ENCODE assay signal across 8 cellular contexts in the genomic region with DNA sequence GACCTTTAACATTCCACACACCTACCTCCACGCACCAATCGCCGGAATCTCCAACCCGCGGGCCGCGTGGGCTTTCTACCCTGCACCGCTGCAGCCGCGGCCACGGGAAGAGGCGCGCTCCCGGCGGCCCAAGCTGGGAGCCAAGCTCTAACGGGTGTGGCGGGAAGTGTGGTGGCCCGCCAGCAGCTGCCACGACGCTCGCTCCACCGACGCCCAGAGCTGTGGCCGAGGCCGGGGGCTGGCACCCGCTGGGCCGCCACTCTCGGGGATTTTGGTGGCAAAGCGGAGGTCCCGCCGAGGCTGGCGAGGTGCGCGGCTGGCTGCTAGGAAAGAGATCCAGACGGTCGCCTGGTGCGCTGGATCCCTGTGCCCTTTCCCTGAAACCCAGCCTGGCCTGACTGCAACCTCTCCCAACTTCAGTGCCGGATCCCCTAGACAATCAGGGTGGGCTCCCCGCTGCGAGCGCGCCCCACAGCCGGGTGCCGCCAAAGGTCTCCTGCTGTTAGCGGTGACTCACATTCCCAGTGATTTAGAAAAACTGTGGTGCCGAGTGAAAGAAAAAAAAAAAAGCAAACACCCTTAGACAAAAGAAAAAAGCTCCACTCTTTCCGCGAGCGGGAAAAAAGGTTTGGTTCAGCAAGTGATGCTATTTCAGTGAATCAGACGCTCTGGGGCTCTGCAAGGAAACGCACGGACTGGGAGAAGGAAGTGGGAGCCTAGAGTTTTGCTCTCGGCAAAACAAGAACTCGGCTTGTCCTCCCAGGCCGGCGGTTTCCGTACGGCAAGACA. TPM values are rescaled to one million over a fixed set of nuclear protein-coding genes. Genes with fewer than 3 reads are reported as not detected.
DNase-seq lines count a peak whose midpoint lies in the region; ATAC-seq and TF ChIP-seq lines count a peak whose summit lies in the region.

No MANE protein-coding gene starts in this region.

- no peaks in the 10 kb centered on the region for H4K20me1 ChIP-seq in OCI-LY1 (ENCODE audit: insufficient read depth, low read length)
- peaks cover 16% of the 10 kb centered on the region for H4K20me1 ChIP-seq in smooth muscle cell (ENCODE audit: low read depth)

- H3K4me3 ChIP-seq in OCI-LY1 (ENCODE audit: low read depth, low read length, poor library complexity, severe bottlenecking) = peak overlapping the region; percentile 89
- peak overlapping the region; percentile 45 for H3K4me3 ChIP-seq in astrocyte of the spinal cord (ENCODE audit: low read depth, low read length)
- H3K4me3 ChIP-seq in iPS-20b (ENCODE audit: low read length) = peak overlapping the region; percentile 69
- peak overlapping the region; percentile 88 for H3K4me3 ChIP-seq in smooth muscle cell

- H3K79me2 ChIP-seq in OCI-LY1 (ENCODE audit: insufficient read depth, low read length) (peaks cover 19% of the 10 kb centered on the region), smooth muscle cell (ENCODE audit: low read depth) (peaks cover 10% of the 10 kb centered on the region)

- H3K27me3 ChIP-seq in OCI-LY1 (ENCODE audit: insufficient read depth, low read length) (no peaks in the 10 kb centered on the region), iPS-20b (ENCODE audit: insufficient read depth, low read length) (peaks cover 57% of the 10 kb centered on the region), smooth muscle cell (ENCODE audit: low read depth) (peaks cover 44% of the 10 kb centered on the region)

- TF ChIP-seq CTCF in OCI-LY1 (IDR thresholded peaks at IDR 0.05; ENCODE audit: low read length) (no peak), astrocyte of the spinal cord (IDR thresholded peaks at IDR 0.05; ENCODE audit: low read depth, low read length) (no peak), smooth muscle cell (IDR thresholded peaks at IDR 0.05; ENCODE audit: borderline replicate concordance, insufficient read depth, poor library complexity, severe bottlenecking) (no peak)

- H3K4me1 ChIP-seq in OCI-LY1 (ENCODE audit: insufficient read depth, low read length, severe bottlenecking) (peaks cover 46% of the 10 kb centered on the region), iPS-20b (ENCODE audit: insufficient read depth, low read length) (peaks cover 6% of the 10 kb centered on the region; the same call in 1 of the 2 replicates), smooth muscle cell (ENCODE audit: low read depth) (peaks cover 19% of the 10 kb centered on the region)

- H3K36me3 ChIP-seq in OCI-LY1 (ENCODE audit: insufficient read depth, low read length) (peaks cover 18% of the 10 kb centered on the region), iPS-20b (ENCODE audit: insufficient read depth, low read depth, low read length) (no peaks in the 10 kb centered on the region), smooth muscle cell (ENCODE audit: low read depth) (no peaks in the 10 kb centered on the region)

- in situ Hi-C loops in astrocyte of the spinal cord (cut with HindIII; ENCODE audit: low sequenced_read_pairs) = no loop called here

- H2AFZ ChIP-seq in OCI-LY1 (ENCODE audit: low read length) (no peak overlapping the region), smooth muscle cell (ENCODE audit: low read depth) (peak overlapping the region; percentile 91)

- H3K9ac ChIP-seq in OCI-LY1 (ENCODE audit: low read length) (peak overlapping the region; percentile 95), iPS-20b (ENCODE audit: low read depth, low read length) (no peak overlapping the region), smooth muscle cell (ENCODE audit: low read depth) (peak overlapping the region; percentile 13)

- H3K9me3 ChIP-seq in OCI-LY1 (ENCODE audit: low read length) = no peaks in the 10 kb centered on the region
- H3K9me3 ChIP-seq in iPS-20b (ENCODE audit: insufficient read depth, low read depth, low read length) = no peaks in the 10 kb centered on the region
- H3K9me3 ChIP-seq in smooth muscle cell (replicated peaks; ENCODE audit: low read depth) = no peaks in the 10 kb centered on the region

- WGBS in smooth muscle cell (ENCODE audit: low lambda C conversion rate) = 1% methylated on average over 58 of the region's 58 CpGs

- peak; percentile 29 for DNase-seq in EH (ENCODE audit: low read depth)
- DNase-seq in astrocyte of the spinal cord (ENCODE audit: low read depth, low spot score) = peak; percentile 85
- no peak for DNase-seq in smooth muscle cell (lab: John Stamatoyannopoulos, UW; ENCODE audit: unreplicated experiment)
- DNase-seq in NCI-H1930 (lab: John Stamatoyannopoulos, UW) = no peak

- H3K9me2 ChIP-seq in OCI-LY1 (ENCODE audit: low read depth, low read length) = no peaks in the 10 kb centered on the region

- H3K27ac ChIP-seq in OCI-LY1 (ENCODE audit: low read depth, low read length, poor library complexity, severe bottlenecking) (peak overlapping the region; percentile 89), iPS-20b (ENCODE audit: low read length) (no peak overlapping the region), smooth muscle cell (ENCODE audit: low read depth) (no peak overlapping the region)

- H3F3A ChIP-seq in OCI-LY1 (ENCODE audit: insufficient read depth, low read length) (peaks cover 8% of the 10 kb centered on the region; the same call in 1 of the 2 replicates), smooth muscle cell (ENCODE audit: low read depth) (no peaks in the 10 kb centered on the region)

- ATAC-seq in HG03196 (IDR thresholded peaks at IDR 0.05; ENCODE audit: unreplicated experiment) (no peak), HG02884 (IDR thresholded peaks at IDR 0.05; ENCODE audit: unreplicated experiment) (no peak)

- H3K4me2 ChIP-seq in OCI-LY1 (ENCODE audit: low read length) = peak overlapping the region; percentile 88
- peak overlapping the region; percentile 99 for H3K4me2 ChIP-seq in smooth muscle cell

RNA-seq across cellular contexts. Expression of a gene that starts 2.9 kb away (rescaled TPM):
- total RNA-seq in smooth muscle cell = 7.2 and 10.0 TPM in 2 replicates
- polyA plus RNA-seq in smooth muscle cell = 4.9 and 6.6 TPM in 2 replicates

Comparison
In these comparisons a context has a peak if more than half of its experiments do, and no peak if none do; other contexts are left out.
1. DNase-seq: peak in EH (single experiment) and astrocyte of the spinal cord (single experiment); none in smooth muscle cell (single experiment) and NCI-H1930 (0 of 2).
2. Peak in every context shown above with its lines, with median percentiles within 50 percentile points of each other: H3K4me3 ChIP-seq.